Comparison of ENCODE assay signal across 10 cellular contexts in genomic region chr10:132630666-132631347, GRCh38.
DNase-seq lines count a peak whose midpoint lies in the region; ATAC-seq, FAIRE-seq and TF ChIP-seq lines count a peak whose summit lies in the region.
"Had no signal": no experiment of that assay in that cellular context is flagged by ENCODE, and none has a peak within 500 bp of the region (broad histone marks: within the 10 kb centered on the region; RNA-seq: fewer than 3 reads in every experiment).

No MANE protein-coding gene starts in this region.

- H3K27me3 Mint-ChIP-seq in WTC11 (ENCODE audit: low read depth) (peaks cover 3% of the 10 kb centered on the region; the same call in 1 of the 2 replicates), glutamatergic neuron (ENCODE audit: unreplicated experiment) (peaks cover 13% of the 10 kb centered on the region), osteocyte (ENCODE audit: unreplicated experiment) (no peaks in the 10 kb centered on the region)

- H3K36me3 ChIP-seq in muscle layer of colon (ENCODE audit: insufficient read depth, low read length) (no peaks in the 10 kb centered on the region), testis (ENCODE audit: low read depth, missing control alignments) (no peaks in the 10 kb centered on the region)

- H3K36me3 Mint-ChIP-seq in WTC11: no peaks in the 10 kb centered on the region
- H3K36me3 Mint-ChIP-seq in glutamatergic neuron (ENCODE audit: unreplicated experiment): peaks cover 11% of the 10 kb centered on the region
- H3K36me3 Mint-ChIP-seq in osteocyte (ENCODE audit: unreplicated experiment): no peaks in the 10 kb centered on the region

- FAIRE-seq in GM19239 (lab: Jason Lieb, UNC): no peak

- POLR2A ChIA-PET in WTC11 (lab: Charles Lee): no interaction called here

- 73 to 75% methylated on average over 8 to 25 of the region's 25 CpGs for WGBS in testis, 2 donors

- H3K4me3 Mint-ChIP-seq in WTC11: no peak overlapping the region
- H3K4me3 Mint-ChIP-seq in glutamatergic neuron (ENCODE audit: unreplicated experiment): no peak overlapping the region
- no peak overlapping the region for H3K4me3 Mint-ChIP-seq in osteocyte (ENCODE audit: unreplicated experiment)

- no peak for ATAC-seq in WTC11

- no peaks in the 10 kb centered on the region; the same call in 1 of the 2 replicates for H3K9me3 Mint-ChIP-seq in WTC11
- peaks cover 6% of the 10 kb centered on the region for H3K9me3 Mint-ChIP-seq in glutamatergic neuron (ENCODE audit: unreplicated experiment)
- no peaks in the 10 kb centered on the region for H3K9me3 Mint-ChIP-seq in osteocyte (ENCODE audit: unreplicated experiment)

- CTCF ChIA-PET in WTC11 (lab: Charles Lee): interaction anchor here (0.9 kb wide), 1 partner anchor 165 kb away, joined by 4 read pairs; no protein-coding TSS in a partner anchor

- peak overlapping the region; percentile 95 for H3K27ac ChIP-seq in muscle layer of colon (ENCODE audit: low read depth, low read length)
- peak overlapping the region; percentile 85 to 92 for H3K27ac ChIP-seq in testis

- H3K4me3 ChIP-seq in muscle layer of colon (ENCODE audit: low read depth in 1 of 2, low read length in 2 of 2): no peak overlapping the region
- H3K4me3 ChIP-seq in testis: no peak overlapping the region

- TF ChIP-seq CTCF in WTC11 (IDR thresholded peaks at IDR 0.05) (no peak), glutamatergic neuron (IDR thresholded peaks at IDR 0.05; ENCODE audit: partially characterized antibody, unreplicated experiment) (no peak), testis (IDR thresholded peaks at IDR 0.05) (no peak), osteocyte (IDR thresholded peaks at IDR 0.05) (no peak)

- H3K27ac Mint-ChIP-seq in WTC11 (no peak overlapping the region), glutamatergic neuron (ENCODE audit: unreplicated experiment) (no peak overlapping the region), osteocyte (ENCODE audit: unreplicated experiment) (no peak overlapping the region)

- no peaks in the 10 kb centered on the region for H3K27me3 ChIP-seq in muscle layer of colon (ENCODE audit: control insufficient read depth in 1 of 2, insufficient read depth in 2 of 2, low read length in 2 of 2)
- no peaks in the 10 kb centered on the region for H3K27me3 ChIP-seq in testis

- intact Hi-C loops in testis (cut with DNase I; ENCODE audit: low total_unique reads): loop anchor here (5.0 to 10.0 kb wide), 2 partner anchors 114 to 246 kb away; no protein-coding TSS in a partner anchor

- peak overlapping the region; percentile 40 for H3K9ac ChIP-seq in muscle layer of colon (ENCODE audit: low read length)

- no peak for TF ChIP-seq POLR2A in testis (IDR thresholded peaks at IDR 0.05)

- no peaks in the 10 kb centered on the region for H3K9me3 ChIP-seq in muscle layer of colon (ENCODE audit: low read length)
- no peaks in the 10 kb centered on the region for H3K9me3 ChIP-seq in testis

- peak; percentile 7 for DNase-seq in WTC11 (ENCODE audit: low spot score)
- DNase-seq in glutamatergic neuron: peak; percentile 18
- peak; percentile 82 for DNase-seq in testis
- no peak for DNase-seq in ecto neural progenitor cell (ENCODE audit: low spot score)
- no peak for DNase-seq in osteocyte (ENCODE audit: extremely low spot score, unreplicated experiment)
- DNase-seq in GM19239 (ENCODE audit: insufficient read length, low spot score): no peak
- no peak for DNase-seq in HUDEP-2 (lab: John Stamatoyannopoulos, UW; ENCODE audit: unreplicated experiment in 76 of 76)
- DNase-seq: activated CD4-positive, CD25-positive, alpha-beta regulatory T cell; NCI-H1092 had no signal

- H3K4me1 Mint-ChIP-seq in WTC11 (peaks cover 13% of the 10 kb centered on the region), glutamatergic neuron (ENCODE audit: low read depth, unreplicated experiment) (peaks cover 24% of the 10 kb centered on the region), osteocyte (ENCODE audit: unreplicated experiment) (peaks cover 53% of the 10 kb centered on the region)

- H3K4me1 ChIP-seq in muscle layer of colon (ENCODE audit: insufficient read depth, low read length) (peaks cover 90% of the 10 kb centered on the region), testis (peaks cover 54% of the 10 kb centered on the region)

TF ChIP-seq in WTC11, 78 proteins besides CTCF, POLR2A, EP300 and RAD21:
- no peak for TF ChIP-seq ZNF121 (CRISPR knock-in tag; IDR thresholded peaks at IDR 0.05)

Comparison
In these comparisons a context has a peak if more than half of its experiments do, and no peak if none do; other contexts are left out.
1. DNase-seq: peak in WTC11 (single experiment), glutamatergic neuron (single experiment) and testis (single experiment); none in ecto neural progenitor cell (single experiment), osteocyte (single experiment), GM19239 (single experiment) and HUDEP-2 (0 of 76).